1 cellular context compared by ENCODE assay signal in the genomic region with DNA sequence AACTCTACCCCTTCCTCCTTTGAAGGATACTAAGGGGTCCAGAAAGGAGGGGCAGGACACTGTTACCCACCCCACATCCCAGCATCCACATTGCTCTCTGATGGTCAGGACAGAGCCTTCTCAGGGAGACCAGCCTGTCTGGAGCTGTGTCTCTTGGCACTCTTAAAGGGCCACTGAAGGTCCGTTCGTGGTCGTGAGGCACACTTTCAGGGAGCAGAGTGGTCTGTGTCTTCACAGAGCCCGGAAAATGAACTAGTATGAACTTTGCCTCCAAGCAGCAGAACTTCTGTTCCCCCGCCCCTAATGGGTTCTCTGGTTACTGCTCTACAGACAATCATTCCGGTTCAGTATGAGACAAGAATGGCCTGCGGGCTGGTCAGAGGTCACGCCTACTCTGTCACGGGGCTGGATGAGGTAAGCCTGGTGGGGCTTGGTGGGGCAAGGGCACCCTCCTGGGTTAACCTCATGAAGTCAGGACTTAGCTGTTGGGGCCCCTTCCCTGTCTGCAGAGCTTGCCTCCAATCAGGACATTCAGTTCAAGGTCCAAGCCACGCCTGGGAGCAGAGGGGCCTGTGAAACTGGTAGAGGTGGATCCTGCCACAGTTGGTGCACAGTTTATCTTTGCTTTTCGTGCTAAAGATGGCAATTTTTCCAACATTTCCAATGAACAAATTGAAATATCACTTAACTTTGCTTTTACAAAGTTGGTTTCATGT.
TF ChIP-seq lines count a peak whose summit lies in the region.

No MANE protein-coding gene starts in this region.

TF ChIP-seq in HepG2, 621 proteins besides CTCF, POLR2A, EP300 and RAD21 (continued from another document):
- TF ChIP-seq, protein P1, sequence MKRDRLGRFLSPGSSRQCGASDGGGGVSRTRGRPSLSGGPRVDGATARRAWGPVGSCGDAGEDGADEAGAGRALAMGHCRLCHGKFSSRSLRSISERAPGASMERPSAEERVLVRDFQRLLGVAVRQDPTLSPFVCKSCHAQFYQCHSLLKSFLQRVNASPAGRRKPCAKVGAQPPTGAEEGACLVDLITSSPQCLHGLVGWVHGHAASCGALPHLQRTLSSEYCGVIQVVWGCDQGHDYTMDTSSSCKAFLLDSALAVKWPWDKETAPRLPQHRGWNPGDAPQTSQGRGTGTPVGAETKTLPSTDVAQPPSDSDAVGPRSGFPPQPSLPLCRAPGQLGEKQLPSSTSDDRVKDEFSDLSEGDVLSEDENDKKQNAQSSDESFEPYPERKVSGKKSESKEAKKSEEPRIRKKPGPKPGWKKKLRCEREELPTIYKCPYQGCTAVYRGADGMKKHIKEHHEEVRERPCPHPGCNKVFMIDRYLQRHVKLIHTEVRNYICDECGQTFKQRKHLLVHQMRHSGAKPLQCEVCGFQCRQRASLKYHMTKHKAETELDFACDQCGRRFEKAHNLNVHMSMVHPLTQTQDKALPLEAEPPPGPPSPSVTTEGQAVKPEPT (CRISPR knock-in tag; IDR thresholded peaks at IDR 0.05; ENCODE audit: low read depth) = no peak
- TF ChIP-seq ZFP1 (CRISPR knock-in tag; IDR thresholded peaks at IDR 0.05) = peak; percentile 69; the same call in 1 of the 2 replicates
- TF ChIP-seq MBD4 (IDR thresholded peaks at IDR 0.05; ENCODE audit: borderline replicate concordance, low read length) = no peak
- no peak for TF ChIP-seq ONECUT2 (CRISPR knock-in tag; IDR thresholded peaks at IDR 0.05)
- peak; percentile 54 for TF ChIP-seq ZNF883 (CRISPR knock-in tag; IDR thresholded peaks at IDR 0.05; ENCODE audit: not compliant biosample characterization)
- TF ChIP-seq, protein P2, sequence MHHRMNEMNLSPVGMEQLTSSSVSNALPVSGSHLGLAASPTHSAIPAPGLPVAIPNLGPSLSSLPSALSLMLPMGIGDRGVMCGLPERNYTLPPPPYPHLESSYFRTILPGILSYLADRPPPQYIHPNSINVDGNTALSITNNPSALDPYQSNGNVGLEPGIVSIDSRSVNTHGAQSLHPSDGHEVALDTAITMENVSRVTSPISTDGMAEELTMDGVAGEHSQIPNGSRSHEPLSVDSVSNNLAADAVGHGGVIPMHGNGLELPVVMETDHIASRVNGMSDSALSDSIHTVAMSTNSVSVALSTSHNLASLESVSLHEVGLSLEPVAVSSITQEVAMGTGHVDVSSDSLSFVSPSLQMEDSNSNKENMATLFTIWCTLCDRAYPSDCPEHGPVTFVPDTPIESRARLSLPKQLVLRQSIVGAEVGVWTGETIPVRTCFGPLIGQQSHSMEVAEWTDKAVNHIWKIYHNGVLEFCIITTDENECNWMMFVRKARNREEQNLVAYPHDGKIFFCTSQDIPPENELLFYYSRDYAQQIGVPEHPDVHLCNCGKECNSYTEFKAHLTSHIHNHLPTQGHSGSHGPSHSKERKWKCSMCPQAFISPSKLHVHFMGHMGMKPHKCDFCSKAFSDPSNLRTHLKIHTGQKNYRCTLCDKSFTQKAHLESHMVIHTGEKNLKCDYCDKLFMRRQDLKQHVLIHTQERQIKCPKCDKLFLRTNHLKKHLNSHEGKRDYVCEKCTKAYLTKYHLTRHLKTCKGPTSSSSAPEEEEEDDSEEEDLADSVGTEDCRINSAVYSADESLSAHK (CRISPR knock-in tag; IDR thresholded peaks at IDR 0.05; ENCODE audit: borderline replicate concordance) = no peak
- TF ChIP-seq CCAR2 (optimal IDR thresholded peaks at IDR 0.05; ENCODE audit: low read depth, low read length) = no peak
- TF ChIP-seq ZNF576 (CRISPR knock-in tag; IDR thresholded peaks at IDR 0.05) = no peak
- no peak; the same call in 1 of the 2 replicates for TF ChIP-seq RFXANK (CRISPR knock-in tag; IDR thresholded peaks at IDR 0.05)
- no peak for TF ChIP-seq ZNF674 (CRISPR knock-in tag; IDR thresholded peaks at IDR 0.05; ENCODE audit: low read depth)
- peak; percentile 67; the same call in 1 of the 2 replicates for TF ChIP-seq FOXP4 (CRISPR knock-in tag; IDR thresholded peaks at IDR 0.05)
- no peak; the same call in 1 of the 2 replicates for TF ChIP-seq ZNF605 (CRISPR knock-in tag; IDR thresholded peaks at IDR 0.05)
- TF ChIP-seq RFX1 (IDR thresholded peaks at IDR 0.05) = no peak
- TF ChIP-seq ZBTB39 (CRISPR knock-in tag; IDR thresholded peaks at IDR 0.05) = no peak
- no peak; the same call in 1 of the 2 replicates for TF ChIP-seq SMC3 (IDR thresholded peaks at IDR 0.05; ENCODE audit: low read length)
- TF ChIP-seq ZNF282 (IDR thresholded peaks at IDR 0.05; ENCODE audit: partially characterized antibody) = no peak
- TF ChIP-seq, protein P3, sequence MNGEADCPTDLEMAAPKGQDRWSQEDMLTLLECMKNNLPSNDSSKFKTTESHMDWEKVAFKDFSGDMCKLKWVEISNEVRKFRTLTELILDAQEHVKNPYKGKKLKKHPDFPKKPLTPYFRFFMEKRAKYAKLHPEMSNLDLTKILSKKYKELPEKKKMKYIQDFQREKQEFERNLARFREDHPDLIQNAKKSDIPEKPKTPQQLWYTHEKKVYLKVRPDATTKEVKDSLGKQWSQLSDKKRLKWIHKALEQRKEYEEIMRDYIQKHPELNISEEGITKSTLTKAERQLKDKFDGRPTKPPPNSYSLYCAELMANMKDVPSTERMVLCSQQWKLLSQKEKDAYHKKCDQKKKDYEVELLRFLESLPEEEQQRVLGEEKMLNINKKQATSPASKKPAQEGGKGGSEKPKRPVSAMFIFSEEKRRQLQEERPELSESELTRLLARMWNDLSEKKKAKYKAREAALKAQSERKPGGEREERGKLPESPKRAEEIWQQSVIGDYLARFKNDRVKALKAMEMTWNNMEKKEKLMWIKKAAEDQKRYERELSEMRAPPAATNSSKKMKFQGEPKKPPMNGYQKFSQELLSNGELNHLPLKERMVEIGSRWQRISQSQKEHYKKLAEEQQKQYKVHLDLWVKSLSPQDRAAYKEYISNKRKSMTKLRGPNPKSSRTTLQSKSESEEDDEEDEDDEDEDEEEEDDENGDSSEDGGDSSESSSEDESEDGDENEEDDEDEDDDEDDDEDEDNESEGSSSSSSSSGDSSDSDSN (CRISPR knock-in tag; IDR thresholded peaks at IDR 0.05) = peak; percentile 41; the same call in 1 of the 2 replicates
- TF ChIP-seq GTF3A (CRISPR knock-in tag; conservative IDR thresholded peaks at IDR 0.05) = no peak
- TF ChIP-seq ZNF569 (CRISPR knock-in tag; IDR thresholded peaks at IDR 0.05; ENCODE audit: borderline replicate concordance) = no peak
- no peak for TF ChIP-seq PHB2 (IDR thresholded peaks at IDR 0.05; ENCODE audit: partially characterized antibody)
- TF ChIP-seq POLR2G (IDR thresholded peaks at IDR 0.05; ENCODE audit: low read depth, low read length) = peak; percentile 90
- TF ChIP-seq ZNF740 (CRISPR knock-in tag; IDR thresholded peaks at IDR 0.05) = 0 out of 2 replicates have a peak, but pooled peaks have one; percentile 23
- TF ChIP-seq, protein P4, sequence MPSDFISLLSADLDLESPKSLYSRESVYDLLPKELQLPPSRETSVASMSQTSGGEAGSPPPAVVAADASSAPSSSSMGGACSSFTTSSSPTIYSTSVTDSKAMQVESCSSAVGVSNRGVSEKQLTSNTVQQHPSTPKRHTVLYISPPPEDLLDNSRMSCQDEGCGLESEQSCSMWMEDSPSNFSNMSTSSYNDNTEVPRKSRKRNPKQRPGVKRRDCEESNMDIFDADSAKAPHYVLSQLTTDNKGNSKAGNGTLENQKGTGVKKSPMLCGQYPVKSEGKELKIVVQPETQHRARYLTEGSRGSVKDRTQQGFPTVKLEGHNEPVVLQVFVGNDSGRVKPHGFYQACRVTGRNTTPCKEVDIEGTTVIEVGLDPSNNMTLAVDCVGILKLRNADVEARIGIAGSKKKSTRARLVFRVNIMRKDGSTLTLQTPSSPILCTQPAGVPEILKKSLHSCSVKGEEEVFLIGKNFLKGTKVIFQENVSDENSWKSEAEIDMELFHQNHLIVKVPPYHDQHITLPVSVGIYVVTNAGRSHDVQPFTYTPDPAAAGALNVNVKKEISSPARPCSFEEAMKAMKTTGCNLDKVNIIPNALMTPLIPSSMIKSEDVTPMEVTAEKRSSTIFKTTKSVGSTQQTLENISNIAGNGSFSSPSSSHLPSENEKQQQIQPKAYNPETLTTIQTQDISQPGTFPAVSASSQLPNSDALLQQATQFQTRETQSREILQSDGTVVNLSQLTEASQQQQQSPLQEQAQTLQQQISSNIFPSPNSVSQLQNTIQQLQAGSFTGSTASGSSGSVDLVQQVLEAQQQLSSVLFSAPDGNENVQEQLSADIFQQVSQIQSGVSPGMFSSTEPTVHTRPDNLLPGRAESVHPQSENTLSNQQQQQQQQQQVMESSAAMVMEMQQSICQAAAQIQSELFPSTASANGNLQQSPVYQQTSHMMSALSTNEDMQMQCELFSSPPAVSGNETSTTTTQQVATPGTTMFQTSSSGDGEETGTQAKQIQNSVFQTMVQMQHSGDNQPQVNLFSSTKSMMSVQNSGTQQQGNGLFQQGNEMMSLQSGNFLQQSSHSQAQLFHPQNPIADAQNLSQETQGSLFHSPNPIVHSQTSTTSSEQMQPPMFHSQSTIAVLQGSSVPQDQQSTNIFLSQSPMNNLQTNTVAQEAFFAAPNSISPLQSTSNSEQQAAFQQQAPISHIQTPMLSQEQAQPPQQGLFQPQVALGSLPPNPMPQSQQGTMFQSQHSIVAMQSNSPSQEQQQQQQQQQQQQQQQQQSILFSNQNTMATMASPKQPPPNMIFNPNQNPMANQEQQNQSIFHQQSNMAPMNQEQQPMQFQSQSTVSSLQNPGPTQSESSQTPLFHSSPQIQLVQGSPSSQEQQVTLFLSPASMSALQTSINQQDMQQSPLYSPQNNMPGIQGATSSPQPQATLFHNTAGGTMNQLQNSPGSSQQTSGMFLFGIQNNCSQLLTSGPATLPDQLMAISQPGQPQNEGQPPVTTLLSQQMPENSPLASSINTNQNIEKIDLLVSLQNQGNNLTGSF (CRISPR knock-in tag; IDR thresholded peaks at IDR 0.05) = no peak
- TF ChIP-seq KLF9 (CRISPR knock-in tag; IDR thresholded peaks at IDR 0.05; ENCODE audit: low read depth) = no peak
- TF ChIP-seq ISL2 (CRISPR knock-in tag; IDR thresholded peaks at IDR 0.05) = no peak; the same call in 1 of the 2 replicates
- TF ChIP-seq REPIN1 (CRISPR knock-in tag; IDR thresholded peaks at IDR 0.05; ENCODE audit: borderline replicate concordance, low read depth) = peak; percentile 55
- TF ChIP-seq ZNF446 (CRISPR knock-in tag; IDR thresholded peaks at IDR 0.05) = no peak
- no peak for TF ChIP-seq ZNF207 (IDR thresholded peaks at IDR 0.05; ENCODE audit: borderline replicate concordance)
- no peak for TF ChIP-seq ZBTB37 (CRISPR knock-in tag; IDR thresholded peaks at IDR 0.05)
- TF ChIP-seq XBP1 (CRISPR knock-in tag; IDR thresholded peaks at IDR 0.05) = no peak
- TF ChIP-seq ZNF350 (CRISPR knock-in tag; IDR thresholded peaks at IDR 0.05; ENCODE audit: borderline replicate concordance, low read depth) = peak; percentile 85
